1 cellular context compared by ENCODE assay signal in genomic region chr10:13839430-13839986, GRCh38.
TF ChIP-seq lines count a peak whose summit lies in the region.

No MANE protein-coding gene starts in this region.

TF ChIP-seq in H1, 55 proteins besides CTCF, POLR2A, EP300 and RAD21 (continued from another document):
- TF ChIP-seq SIN3A (conservative IDR thresholded peaks at IDR 0.05 in 1 of 2, IDR thresholded peaks at IDR 0.05 in 1 of 2; ENCODE audit: low read depth in 1 of 2, low read length in 2 of 2) = no peak
TF ChIP-seq in H1: peak in this region for 0.
